In the genomic region with DNA sequence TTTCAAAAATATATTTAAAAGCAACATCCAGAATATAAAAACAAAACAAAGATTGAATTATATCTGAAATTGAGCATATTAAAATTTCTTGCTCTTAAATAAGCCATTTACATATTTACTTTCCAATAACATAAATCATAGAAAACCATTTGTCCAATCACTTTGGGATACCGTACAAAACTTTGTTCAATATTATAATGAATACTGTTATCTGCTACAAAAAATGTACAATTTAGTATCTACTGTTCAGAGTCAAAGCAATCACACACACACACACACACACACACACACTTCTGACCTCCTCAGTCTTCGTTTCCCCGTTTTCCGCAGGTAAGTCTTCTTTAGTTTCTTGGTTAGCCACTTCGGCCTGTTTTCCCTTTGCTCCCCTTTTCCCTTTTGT, we compare ENCODE assay signal across 17 cellular contexts. TPM values are rescaled to one million over a fixed set of nuclear protein-coding genes. Genes with fewer than 3 reads are reported as not detected.
DNase-seq lines count a peak whose midpoint lies in the region; ATAC-seq and TF ChIP-seq lines count a peak whose summit lies in the region.
"Had no signal": no experiment of that assay in that cellular context is flagged by ENCODE, and none has a peak within 500 bp of the region (broad histone marks: within the 10 kb centered on the region; RNA-seq: fewer than 3 reads in every experiment).

No MANE protein-coding gene starts in this region.

- ATAC-seq in activated CD4-positive, alpha-beta T cell treated with anti-CD3 and anti-CD28 coated beads for 36 hours: no peak
- no peak for ATAC-seq in central memory CD8-positive, alpha-beta T cell (replicated peaks; ENCODE audit: extremely low read depth, poor library complexity, severe bottlenecking)
- ATAC-seq in HG03108 (IDR thresholded peaks at IDR 0.05; ENCODE audit: unreplicated experiment): no peak
- ATAC-seq: activated CD8-positive, alpha-beta memory T cell treated with anti-CD3 and anti-CD28 coated beads, Interleukin-2, amount 10 ng/mL, durations not matched to agents 7 days and 5 days had no signal

- peak overlapping the region; percentile 90 for H3K4me2 ChIP-seq in Karpas-422 (ENCODE audit: low read depth, low read length, poor library complexity, severe bottlenecking)
- peak overlapping the region; percentile 88 for H3K4me2 ChIP-seq in neural progenitor cell

- H3K36me3 Mint-ChIP-seq in activated CD4-positive, alpha-beta T cell treated with anti-CD3 and anti-CD28 coated beads, Interleukin-2, amount 10 ng/mL, durations not matched to agents 24 days and 14 days (ENCODE audit: low read depth): peaks cover 56% of the 10 kb centered on the region
- H3K36me3 Mint-ChIP-seq in activated CD4-positive, alpha-beta T cell treated with anti-CD3 and anti-CD28 coated beads for 36 hours (ENCODE audit: low read depth): peaks cover 59% of the 10 kb centered on the region
- H3K36me3 Mint-ChIP-seq in central memory CD8-positive, alpha-beta T cell (ENCODE audit: insufficient read depth): peaks cover 52% of the 10 kb centered on the region
- peaks cover 51% of the 10 kb centered on the region for H3K36me3 Mint-ChIP-seq in neural progenitor cell

- no peaks in the 10 kb centered on the region for H3K27me3 Mint-ChIP-seq in activated CD4-positive, alpha-beta T cell treated with anti-CD3 and anti-CD28 coated beads, Interleukin-2, amount 10 ng/mL, durations not matched to agents 24 days and 14 days
- no peaks in the 10 kb centered on the region for H3K27me3 Mint-ChIP-seq in activated CD4-positive, alpha-beta T cell treated with anti-CD3 and anti-CD28 coated beads for 36 hours
- H3K27me3 Mint-ChIP-seq in central memory CD8-positive, alpha-beta T cell: no peaks in the 10 kb centered on the region
- H3K27me3 Mint-ChIP-seq in neural progenitor cell (ENCODE audit: insufficient read depth, low read depth): no peaks in the 10 kb centered on the region
- H3K27me3 Mint-ChIP-seq: activated B cell treated with CpG ODN at 0.5 μM for 24 hours; activated CD8-positive, alpha-beta memory T cell treated with anti-CD3 and anti-CD28 coated beads, Interleukin-2, amount 10 ng/mL, durations not matched to agents 7 days and 5 days had no signal

- H3K9me2 ChIP-seq in Karpas-422 (replicated peaks; ENCODE audit: insufficient read depth, low read length): no peaks in the 10 kb centered on the region

- H3K4me3 Mint-ChIP-seq in activated CD4-positive, alpha-beta T cell treated with anti-CD3 and anti-CD28 coated beads, Interleukin-2, amount 10 ng/mL, durations not matched to agents 24 days and 14 days: peak overlapping the region; percentile 83
- H3K4me3 Mint-ChIP-seq in activated CD4-positive, alpha-beta T cell treated with anti-CD3 and anti-CD28 coated beads for 36 hours: no peak overlapping the region
- no peak overlapping the region for H3K4me3 Mint-ChIP-seq in central memory CD8-positive, alpha-beta T cell
- H3K4me3 Mint-ChIP-seq in neural progenitor cell: no peak overlapping the region
- H3K4me3 Mint-ChIP-seq: activated B cell treated with CpG ODN at 0.5 μM for 24 hours; activated CD8-positive, alpha-beta memory T cell treated with anti-CD3 and anti-CD28 coated beads, Interleukin-2, amount 10 ng/mL, durations not matched to agents 7 days and 5 days had no signal

- POLR2A ChIA-PET in activated CD4-positive, alpha-beta T cell treated with anti-CD3 and anti-CD28 coated beads for 36 hours (lab: Charles Lee): interaction anchor here (1.2 kb wide), 1 partner anchor 36 kb away, joined by 3 read pairs; a partner anchor contains a TSS

- CTCF ChIA-PET in activated CD4-positive, alpha-beta T cell treated with anti-CD3 and anti-CD28 coated beads for 36 hours (lab: Charles Lee): no interaction called here

- peaks cover 34% of the 10 kb centered on the region for H4K20me1 ChIP-seq in Karpas-422 (ENCODE audit: insufficient read depth, low read depth, low read length)
- H4K20me1 ChIP-seq in neural progenitor cell (ENCODE audit: low read depth): peaks cover 54% of the 10 kb centered on the region

- H2AFZ ChIP-seq in Karpas-422 (ENCODE audit: low read length): no peak overlapping the region
- H2AFZ ChIP-seq in neural progenitor cell (replicated peaks): no peak overlapping the region

- H3K36me3 ChIP-seq in Karpas-422 (ENCODE audit: insufficient read depth, low read length): peaks cover 63% of the 10 kb centered on the region
- H3K36me3 ChIP-seq in neural progenitor cell: peaks cover 39% of the 10 kb centered on the region

- H3K4me1 ChIP-seq in Karpas-422 (ENCODE audit: low read length) (peaks cover 40% of the 10 kb centered on the region), neural progenitor cell (peaks cover 21% of the 10 kb centered on the region)

- intact Hi-C loops in activated CD4-positive, alpha-beta T cell treated with anti-CD3 and anti-CD28 coated beads, Interleukin-2, amount 10 ng/mL, durations not matched to agents 24 days and 14 days (cut with micrococcal nuclease): no loop called here
- intact Hi-C loops in activated CD4-positive, alpha-beta T cell treated with anti-CD3 and anti-CD28 coated beads for 36 hours (cut with DNase I, micrococcal nuclease): loop anchor here in 1 of 2 experiments (5.0 kb wide), 1 partner anchor 1978 kb away; a partner anchor contains a TSS

- TF ChIP-seq CTCF in neural progenitor cell (IDR thresholded peaks at IDR 0.05): no peak

- no peak for DNase-seq in activated CD4-positive, alpha-beta T cell treated with anti-CD3 and anti-CD28 coated beads, Interleukin-2, amount 10 ng/mL, durations not matched to agents 24 days and 14 days
- DNase-seq in activated CD4-positive, alpha-beta T cell treated with anti-CD3 and anti-CD28 coated beads for 36 hours: no peak
- DNase-seq in Karpas-422 (no peak), neural progenitor cell (ENCODE audit: low spot score) (no peak), ureter (ENCODE audit: low spot score) (no peak), iPS-NIHi11 (ENCODE audit: low spot score) (no peak)
- DNase-seq in central memory CD8-positive, alpha-beta T cell (ENCODE audit: low spot score in 2 of 2): no peak
- DNase-seq: activated B cell treated with CpG ODN at 0.5 μM for 24 hours; activated CD8-positive, alpha-beta memory T cell treated with anti-CD3 and anti-CD28 coated beads, Interleukin-2, amount 10 ng/mL, durations not matched to agents 7 days and 5 days; activated naive CD4-positive, alpha-beta T cell; brain microvascular endothelial cell; NCI-H226; NK-92 treated with Interleukin-12 subunit alpha and Interleukin-12 subunit beta, amount 100 ng/mL, for 24 hours; transverse colon had no signal

- no peaks in the 10 kb centered on the region for H3K9me3 Mint-ChIP-seq in activated CD4-positive, alpha-beta T cell treated with anti-CD3 and anti-CD28 coated beads, Interleukin-2, amount 10 ng/mL, durations not matched to agents 24 days and 14 days
- no peaks in the 10 kb centered on the region for H3K9me3 Mint-ChIP-seq in activated CD4-positive, alpha-beta T cell treated with anti-CD3 and anti-CD28 coated beads for 36 hours (ENCODE audit: low read depth)
- no peaks in the 10 kb centered on the region for H3K9me3 Mint-ChIP-seq in central memory CD8-positive, alpha-beta T cell
- no peaks in the 10 kb centered on the region for H3K9me3 Mint-ChIP-seq in neural progenitor cell
- H3K9me3 Mint-ChIP-seq: activated B cell treated with CpG ODN at 0.5 μM for 24 hours had no signal

- H3K9ac ChIP-seq in Karpas-422 (ENCODE audit: low read length) (no peak overlapping the region), neural progenitor cell (no peak overlapping the region)

- peak overlapping the region; percentile 41 for H3K27ac ChIP-seq in Karpas-422 (ENCODE audit: low read length)
- H3K27ac ChIP-seq in neural progenitor cell: no peak overlapping the region
- H3K27ac ChIP-seq: brain microvascular endothelial cell, RWPE1, transverse colon had no signal

- H3K4me1 Mint-ChIP-seq in activated CD4-positive, alpha-beta T cell treated with anti-CD3 and anti-CD28 coated beads, Interleukin-2, amount 10 ng/mL, durations not matched to agents 24 days and 14 days: peaks cover 34% of the 10 kb centered on the region
- H3K4me1 Mint-ChIP-seq in activated CD4-positive, alpha-beta T cell treated with anti-CD3 and anti-CD28 coated beads for 36 hours: peaks cover 31% of the 10 kb centered on the region
- H3K4me1 Mint-ChIP-seq in central memory CD8-positive, alpha-beta T cell: peaks cover 32% of the 10 kb centered on the region
- H3K4me1 Mint-ChIP-seq in neural progenitor cell: peaks cover 34% of the 10 kb centered on the region

- H3K4me3 ChIP-seq in Karpas-422 (ENCODE audit: low read length): no peak overlapping the region
- H3K4me3 ChIP-seq in neural progenitor cell: peak overlapping the region; percentile 92
- H3K4me3 ChIP-seq: transverse colon had no signal

- H3K79me2 ChIP-seq in Karpas-422 (ENCODE audit: low read length): peaks cover 40% of the 10 kb centered on the region
- H3K79me2 ChIP-seq in neural progenitor cell (ENCODE audit: low read depth): peaks cover 54% of the 10 kb centered on the region

- H3K27ac Mint-ChIP-seq in activated CD4-positive, alpha-beta T cell treated with anti-CD3 and anti-CD28 coated beads, Interleukin-2, amount 10 ng/mL, durations not matched to agents 24 days and 14 days: no peak overlapping the region
- no peak overlapping the region for H3K27ac Mint-ChIP-seq in activated CD4-positive, alpha-beta T cell treated with anti-CD3 and anti-CD28 coated beads for 36 hours
- H3K27ac Mint-ChIP-seq in central memory CD8-positive, alpha-beta T cell (ENCODE audit: low read depth): peak overlapping the region; percentile 58
- no peak overlapping the region for H3K27ac Mint-ChIP-seq in neural progenitor cell
- H3K27ac Mint-ChIP-seq: activated B cell treated with CpG ODN at 0.5 μM for 24 hours; activated CD8-positive, alpha-beta memory T cell treated with anti-CD3 and anti-CD28 coated beads, Interleukin-2, amount 10 ng/mL, durations not matched to agents 7 days and 5 days had no signal

- H3K27me3 ChIP-seq in Karpas-422 (ENCODE audit: low read length) (no peaks in the 10 kb centered on the region), neural progenitor cell (no peaks in the 10 kb centered on the region)
- H3K27me3 ChIP-seq: brain microvascular endothelial cell, esophagus muscularis mucosa, transverse colon had no signal

- H3K9me3 ChIP-seq in Karpas-422 (ENCODE audit: low read length) (no peaks in the 10 kb centered on the region), neural progenitor cell (ENCODE audit: low read depth) (no peaks in the 10 kb centered on the region)
- H3K9me3 ChIP-seq: esophagus muscularis mucosa, transverse colon had no signal

- H3F3A ChIP-seq in neural progenitor cell (ENCODE audit: low read depth): peaks cover 62% of the 10 kb centered on the region

RNA-seq across cellular contexts. Expression of a gene that starts 4.0 kb away (rescaled TPM):
- total RNA-seq in activated CD4-positive, alpha-beta T cell treated with anti-CD3 and anti-CD28 coated beads, Interleukin-2, amount 10 ng/mL, durations not matched to agents 24 days and 14 days: 321 and 339 TPM in 2 replicates
- total RNA-seq in activated CD4-positive, alpha-beta T cell treated with anti-CD3 and anti-CD28 coated beads for 36 hours: 100 to 1,000 TPM; 335 to 419 TPM
- total RNA-seq in Karpas-422 (2014; rRNA removed; shearing (Covaris generic); ENCODE audit: low replicate concordance): 430 and 561 TPM in 2 replicates
- total RNA-seq in neural progenitor cell (ENCODE audit: low replicate concordance) (516 and 903 TPM in 2 replicates), ureter (225 TPM)

RNA-seq across cellular contexts. Expression of a gene that starts 31.4 kb away (rescaled TPM):
- total RNA-seq in activated CD4-positive, alpha-beta T cell treated with anti-CD3 and anti-CD28 coated beads, Interleukin-2, amount 10 ng/mL, durations not matched to agents 24 days and 14 days: 29.7 and 31.9 TPM in 2 replicates
- 10 to 100 TPM; 19.1 to 24.5 TPM for total RNA-seq in activated CD4-positive, alpha-beta T cell treated with anti-CD3 and anti-CD28 coated beads for 36 hours
- total RNA-seq in Karpas-422 (2014; rRNA removed; shearing (Covaris generic); ENCODE audit: low replicate concordance): 78.1 and 141 TPM in 2 replicates
- total RNA-seq in neural progenitor cell (ENCODE audit: low replicate concordance): 85.0 and 130 TPM in 2 replicates
- total RNA-seq in ureter: 63.9 TPM
